Comparison of ENCODE assay signal across 24 cellular contexts in the genomic region with DNA sequence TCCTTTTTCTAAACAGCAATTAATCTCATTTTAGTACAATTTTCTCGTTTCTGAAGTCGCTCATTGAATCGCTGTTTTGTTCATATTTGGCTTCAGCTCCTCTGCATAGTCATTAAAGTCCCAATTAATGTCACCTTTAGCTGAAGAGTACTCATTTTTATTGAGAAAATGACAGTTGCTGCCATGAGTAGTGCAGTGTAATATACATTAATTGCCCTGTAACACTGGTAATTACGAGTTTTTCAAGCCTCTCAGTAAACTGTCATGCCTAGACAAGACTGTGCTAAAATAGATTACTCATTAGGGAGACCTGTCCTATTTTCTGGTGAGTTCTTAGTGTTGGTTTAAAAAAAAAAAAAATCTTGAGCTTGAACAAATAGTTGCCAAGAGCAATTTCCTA.
A peak's percentile ranks its signal among the peaks of the same experiment; 100 is the strongest.
DNase-seq lines count a peak whose midpoint lies in the region; ATAC-seq and TF ChIP-seq lines count a peak whose summit lies in the region.
"Had no signal": no experiment of that assay in that cellular context is flagged by ENCODE, and none has a peak within 500 bp of the region (broad histone marks: within the 10 kb centered on the region; RNA-seq: fewer than 3 reads in every experiment).

No MANE protein-coding gene starts in this region.

- peaks cover 4% of the 10 kb centered on the region for H3K36me3 Mint-ChIP-seq in activated T-helper 2 cell treated with anti-CD3 and anti-CD28 coated beads, Interferon-gamma antibody, Interleukin-2, Interleukin-4, amounts not matched to agents 10 μg/mL and 5 μg/mL and 100 μg/mL, durations not matched to agents 14 hours and 24 hours and 36 hours (ENCODE audit: low read depth)
- no peaks in the 10 kb centered on the region for H3K36me3 Mint-ChIP-seq in activated CD4-positive, alpha-beta memory T cell treated with anti-CD3 and anti-CD28 coated beads, Interleukin-2, amount 10 ng/mL, durations not matched to agents 7 days and 5 days (ENCODE audit: low read depth)

- H3K4me1 ChIP-seq in testis: no peaks in the 10 kb centered on the region
- no peaks in the 10 kb centered on the region for H3K4me1 ChIP-seq in psoas muscle
- H3K4me1 ChIP-seq: thyroid gland had no signal

- WGBS in testis, 2 donors: 82 to 83% methylated on average over 4 of the region's 4 CpGs
- WGBS in psoas muscle, 3 donors: 81 to 84% (median 81%) methylated on average over 4 of the region's 4 CpGs

- ATAC-seq in psoas muscle: no peak
- ATAC-seq: activated T-cell treated with anti-CD3 and anti-CD28 coated beads, Interleukin-2, amount 50 U/mL, for 4 hours; left ventricle myocardium superior; naive thymus-derived CD4-positive, alpha-beta T cell had no signal

- no peak overlapping the region for H3K27ac Mint-ChIP-seq in activated T-helper 2 cell treated with anti-CD3 and anti-CD28 coated beads, Interferon-gamma antibody, Interleukin-2, Interleukin-4, amounts not matched to agents 10 μg/mL and 5 μg/mL and 100 μg/mL, durations not matched to agents 14 hours and 24 hours and 36 hours
- H3K27ac Mint-ChIP-seq in activated CD4-positive, alpha-beta memory T cell treated with anti-CD3 and anti-CD28 coated beads, Interleukin-2, amount 10 ng/mL, durations not matched to agents 7 days and 5 days: no peak overlapping the region
- H3K27ac Mint-ChIP-seq: activated CD4-positive, alpha-beta T cell treated with anti-CD3 and anti-CD28 coated beads, Interleukin-2, amount 10 ng/mL, durations not matched to agents 7 days and 5 days; CD4-positive, CD25-positive, alpha-beta regulatory T cell; naive thymus-derived CD4-positive, alpha-beta T cell; stimulated activated naive CD8-positive, alpha-beta T cell treated with anti-CD3 and anti-CD28 coated beads, Interleukin-15, Interleukin-2, amounts not matched to agents 100 ng/mL and 50 ng/mL, for 24 hours had no signal

- H3K4me1 Mint-ChIP-seq in activated T-helper 2 cell treated with anti-CD3 and anti-CD28 coated beads, Interferon-gamma antibody, Interleukin-2, Interleukin-4, amounts not matched to agents 10 μg/mL and 5 μg/mL and 100 μg/mL, durations not matched to agents 14 hours and 24 hours and 36 hours (ENCODE audit: low read depth): peaks cover 2% of the 10 kb centered on the region
- H3K4me1 Mint-ChIP-seq in activated CD4-positive, alpha-beta memory T cell treated with anti-CD3 and anti-CD28 coated beads, Interleukin-2, amount 10 ng/mL, durations not matched to agents 7 days and 5 days: peaks cover 2% of the 10 kb centered on the region
- H3K4me1 Mint-ChIP-seq: activated CD4-positive, alpha-beta T cell treated with anti-CD3 and anti-CD28 coated beads, Interleukin-2, amount 10 ng/mL, durations not matched to agents 7 days and 5 days; CD4-positive, CD25-positive, alpha-beta regulatory T cell; naive thymus-derived CD4-positive, alpha-beta T cell had no signal

- peaks cover 15% of the 10 kb centered on the region for H3K9me3 Mint-ChIP-seq in activated T-helper 2 cell treated with anti-CD3 and anti-CD28 coated beads, Interferon-gamma antibody, Interleukin-2, Interleukin-4, amounts not matched to agents 10 μg/mL and 5 μg/mL and 100 μg/mL, durations not matched to agents 14 hours and 24 hours and 36 hours
- H3K9me3 Mint-ChIP-seq in activated CD4-positive, alpha-beta memory T cell treated with anti-CD3 and anti-CD28 coated beads, Interleukin-2, amount 10 ng/mL, durations not matched to agents 7 days and 5 days: peaks cover 9% of the 10 kb centered on the region

- H3K4me3 ChIP-seq in testis (no peak overlapping the region), psoas muscle (no peak overlapping the region)
- H3K4me3 ChIP-seq: GM23248, thyroid gland had no signal

- intact Hi-C loops in testis (cut with DNase I; ENCODE audit: low total_unique reads) (no loop called here), psoas muscle (cut with DNase I) (no loop called here)
- intact Hi-C loops in activated T-helper 2 cell treated with anti-CD3 and anti-CD28 coated beads, Interferon-gamma antibody, Interleukin-2, Interleukin-4, amounts not matched to agents 10 μg/mL and 5 μg/mL and 100 μg/mL, durations not matched to agents 14 hours and 24 hours and 36 hours (cut with micrococcal nuclease): no loop called here

- CTCF ChIA-PET in activated CD4-positive, alpha-beta memory T cell treated with anti-CD3 and anti-CD28 coated beads, Interleukin-2, amount 10 ng/mL, durations not matched to agents 7 days and 5 days (lab: Charles Lee): no interaction called here

- H3K4me3 Mint-ChIP-seq in activated T-helper 2 cell treated with anti-CD3 and anti-CD28 coated beads, Interferon-gamma antibody, Interleukin-2, Interleukin-4, amounts not matched to agents 10 μg/mL and 5 μg/mL and 100 μg/mL, durations not matched to agents 14 hours and 24 hours and 36 hours (ENCODE audit: low read depth): no peak overlapping the region
- H3K4me3 Mint-ChIP-seq in activated CD4-positive, alpha-beta memory T cell treated with anti-CD3 and anti-CD28 coated beads, Interleukin-2, amount 10 ng/mL, durations not matched to agents 7 days and 5 days: no peak overlapping the region
- H3K4me3 Mint-ChIP-seq: activated CD4-positive, alpha-beta T cell treated with anti-CD3 and anti-CD28 coated beads, Interleukin-2, amount 10 ng/mL, durations not matched to agents 7 days and 5 days; activated T-cell treated with anti-CD3 and anti-CD28 coated beads, Interleukin-2, amount 50 U/mL, for 4 hours; CD4-positive, CD25-positive, alpha-beta regulatory T cell; naive thymus-derived CD4-positive, alpha-beta T cell; stimulated activated naive CD8-positive, alpha-beta T cell treated with anti-CD3 and anti-CD28 coated beads, Interleukin-15, Interleukin-2, amounts not matched to agents 100 ng/mL and 50 ng/mL, for 24 hours had no signal

- H3K9me3 ChIP-seq in testis: no peaks in the 10 kb centered on the region
- no peaks in the 10 kb centered on the region for H3K9me3 ChIP-seq in psoas muscle
- H3K9me3 ChIP-seq: thyroid gland had no signal

- TF ChIP-seq POLR2A in testis (IDR thresholded peaks at IDR 0.05): no peak

- POLR2A ChIA-PET in activated CD4-positive, alpha-beta memory T cell treated with anti-CD3 and anti-CD28 coated beads, Interleukin-2, amount 10 ng/mL, durations not matched to agents 7 days and 5 days (lab: Charles Lee): no interaction called here

- no peaks in the 10 kb centered on the region for H3K27me3 Mint-ChIP-seq in activated T-helper 2 cell treated with anti-CD3 and anti-CD28 coated beads, Interferon-gamma antibody, Interleukin-2, Interleukin-4, amounts not matched to agents 10 μg/mL and 5 μg/mL and 100 μg/mL, durations not matched to agents 14 hours and 24 hours and 36 hours (ENCODE audit: low read depth)
- H3K27me3 Mint-ChIP-seq in activated CD4-positive, alpha-beta memory T cell treated with anti-CD3 and anti-CD28 coated beads, Interleukin-2, amount 10 ng/mL, durations not matched to agents 7 days and 5 days: no peaks in the 10 kb centered on the region
- H3K27me3 Mint-ChIP-seq: activated CD4-positive, alpha-beta T cell treated with anti-CD3 and anti-CD28 coated beads, Interleukin-2, amount 10 ng/mL, durations not matched to agents 7 days and 5 days; CD4-positive, CD25-positive, alpha-beta regulatory T cell; naive thymus-derived CD4-positive, alpha-beta T cell; stimulated activated naive CD8-positive, alpha-beta T cell treated with anti-CD3 and anti-CD28 coated beads, Interleukin-15, Interleukin-2, amounts not matched to agents 100 ng/mL and 50 ng/mL, for 24 hours had no signal

- no peak for TF ChIP-seq CTCF in testis (IDR thresholded peaks at IDR 0.05)
- no peak for TF ChIP-seq CTCF in psoas muscle (IDR thresholded peaks at IDR 0.05)

- H3K27me3 ChIP-seq in testis (no peaks in the 10 kb centered on the region), psoas muscle (ENCODE audit: insufficient read depth in 3 of 3, low read length in 2 of 3) (no peaks in the 10 kb centered on the region)
- H3K27me3 ChIP-seq: thyroid gland had no signal

- H3K27ac ChIP-seq in epithelial cell of prostate (peak overlapping the region; percentile 14), testis (no peak overlapping the region), psoas muscle (no peak overlapping the region)
- H3K27ac ChIP-seq: GM23248, thyroid gland, WERI-Rb-1 had no signal

- H3K36me3 ChIP-seq in testis (ENCODE audit: low read depth, missing control alignments) (no peaks in the 10 kb centered on the region), psoas muscle (ENCODE audit: insufficient read depth in 1 of 2, low read depth in 1 of 2) (peaks cover 0 to 2% of the 10 kb centered on the region in 2 donors)
- H3K36me3 ChIP-seq: thyroid gland, WERI-Rb-1 had no signal

- DNase-seq in NCI-H1105 (lab: John Stamatoyannopoulos, UW) (peak; percentile 73), NCI-H1436 treated with DMSO at 0.1 percent for 48 hours (lab: John Stamatoyannopoulos, UW) (peak; percentile 97), NCI-H748 (lab: John Stamatoyannopoulos, UW; ENCODE audit: unreplicated experiment) (peak; percentile 91), epithelial cell of prostate (ENCODE audit: low read depth, low spot score) (peak; percentile 36), testis (no peak), psoas muscle (no peak)
- DNase-seq in activated T-helper 2 cell treated with anti-CD3 and anti-CD28 coated beads, Interferon-gamma antibody, Interleukin-2, Interleukin-4, amounts not matched to agents 10 μg/mL and 5 μg/mL and 100 μg/mL, durations not matched to agents 14 hours and 24 hours and 36 hours (ENCODE audit: low spot score): no peak
- no peak for DNase-seq in activated CD4-positive, alpha-beta memory T cell treated with anti-CD3 and anti-CD28 coated beads, Interleukin-2, amount 10 ng/mL, durations not matched to agents 7 days and 5 days
- DNase-seq: activated CD4-positive, alpha-beta T cell treated with anti-CD3 and anti-CD28 coated beads, Interleukin-2, amount 10 ng/mL, durations not matched to agents 7 days and 5 days; activated naive CD4-positive, alpha-beta T cell; activated T-cell treated with anti-CD3 and anti-CD28 coated beads, Interleukin-2, amount 50 U/mL, for 4 hours; CD4-positive, CD25-positive, alpha-beta regulatory T cell; EL; GM23248; left ventricle myocardium superior; MV-4-11; naive thymus-derived CD4-positive, alpha-beta T cell; NCI-H345; SIG-M5; SW 1271; T1000; thyroid gland; WERI-Rb-1 had no signal

Comparison
In these comparisons a context has a peak if more than half of its experiments do, and no peak if none do; other contexts are left out.
1. DNase-seq: peak in NCI-H1105 (single experiment), NCI-H1436 treated with DMSO at 0.1 percent for 48 hours (single experiment), NCI-H748 (single experiment) and epithelial cell of prostate (single experiment); none in testis (single experiment), activated T-helper 2 cell treated with anti-CD3 and anti-CD28 coated beads, Interferon-gamma antibody, Interleukin-2, Interleukin-4, amounts not matched to agents 10 μg/mL and 5 μg/mL and 100 μg/mL, durations not matched to agents 14 hours and 24 hours and 36 hours (single experiment), psoas muscle (0 of 2) and activated CD4-positive, alpha-beta memory T cell treated with anti-CD3 and anti-CD28 coated beads, Interleukin-2, amount 10 ng/mL, durations not matched to agents 7 days and 5 days (single experiment).